Comparison of ENCODE assay signal across 1 cellular context in genomic region chr5:111685969-111686368, GRCh38.
TF ChIP-seq lines count a peak whose summit lies in the region.

No MANE protein-coding gene starts in this region.

TF ChIP-seq in K562, 482 proteins besides CTCF, POLR2A, EP300 and RAD21 (continued from another document):
- TF ChIP-seq, protein P1, sequence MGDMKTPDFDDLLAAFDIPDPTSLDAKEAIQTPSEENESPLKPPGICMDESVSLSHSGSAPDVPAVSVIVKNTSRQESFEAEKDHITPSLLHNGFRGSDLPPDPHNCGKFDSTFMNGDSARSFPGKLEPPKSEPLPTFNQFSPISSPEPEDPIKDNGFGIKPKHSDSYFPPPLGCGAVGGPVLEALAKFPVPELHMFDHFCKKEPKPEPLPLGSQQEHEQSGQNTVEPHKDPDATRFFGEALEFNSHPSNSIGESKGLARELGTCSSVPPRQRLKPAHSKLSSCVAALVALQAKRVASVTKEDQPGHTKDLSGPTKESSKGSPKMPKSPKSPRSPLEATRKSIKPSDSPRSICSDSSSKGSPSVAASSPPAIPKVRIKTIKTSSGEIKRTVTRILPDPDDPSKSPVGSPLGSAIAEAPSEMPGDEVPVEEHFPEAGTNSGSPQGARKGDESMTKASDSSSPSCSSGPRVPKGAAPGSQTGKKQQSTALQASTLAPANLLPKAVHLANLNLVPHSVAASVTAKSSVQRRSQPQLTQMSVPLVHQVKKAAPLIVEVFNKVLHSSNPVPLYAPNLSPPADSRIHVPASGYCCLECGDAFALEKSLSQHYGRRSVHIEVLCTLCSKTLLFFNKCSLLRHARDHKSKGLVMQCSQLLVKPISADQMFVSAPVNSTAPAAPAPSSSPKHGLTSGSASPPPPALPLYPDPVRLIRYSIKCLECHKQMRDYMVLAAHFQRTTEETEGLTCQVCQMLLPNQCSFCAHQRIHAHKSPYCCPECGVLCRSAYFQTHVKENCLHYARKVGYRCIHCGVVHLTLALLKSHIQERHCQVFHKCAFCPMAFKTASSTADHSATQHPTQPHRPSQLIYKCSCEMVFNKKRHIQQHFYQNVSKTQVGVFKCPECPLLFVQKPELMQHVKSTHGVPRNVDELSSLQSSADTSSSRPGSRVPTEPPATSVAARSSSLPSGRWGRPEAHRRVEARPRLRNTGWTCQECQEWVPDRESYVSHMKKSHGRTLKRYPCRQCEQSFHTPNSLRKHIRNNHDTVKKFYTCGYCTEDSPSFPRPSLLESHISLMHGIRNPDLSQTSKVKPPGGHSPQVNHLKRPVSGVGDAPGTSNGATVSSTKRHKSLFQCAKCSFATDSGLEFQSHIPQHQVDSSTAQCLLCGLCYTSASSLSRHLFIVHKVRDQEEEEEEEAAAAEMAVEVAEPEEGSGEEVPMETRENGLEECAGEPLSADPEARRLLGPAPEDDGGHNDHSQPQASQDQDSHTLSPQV (IDR thresholded peaks at IDR 0.05) = no peak
- TF ChIP-seq MCM2 (IDR thresholded peaks at IDR 0.05; ENCODE audit: low read depth) (no peak), RFX5 (IDR thresholded peaks at IDR 0.05; ENCODE audit: low read depth, low read length) (no peak)
